ENCODE assay signal across 8 cellular contexts in the genomic region with DNA sequence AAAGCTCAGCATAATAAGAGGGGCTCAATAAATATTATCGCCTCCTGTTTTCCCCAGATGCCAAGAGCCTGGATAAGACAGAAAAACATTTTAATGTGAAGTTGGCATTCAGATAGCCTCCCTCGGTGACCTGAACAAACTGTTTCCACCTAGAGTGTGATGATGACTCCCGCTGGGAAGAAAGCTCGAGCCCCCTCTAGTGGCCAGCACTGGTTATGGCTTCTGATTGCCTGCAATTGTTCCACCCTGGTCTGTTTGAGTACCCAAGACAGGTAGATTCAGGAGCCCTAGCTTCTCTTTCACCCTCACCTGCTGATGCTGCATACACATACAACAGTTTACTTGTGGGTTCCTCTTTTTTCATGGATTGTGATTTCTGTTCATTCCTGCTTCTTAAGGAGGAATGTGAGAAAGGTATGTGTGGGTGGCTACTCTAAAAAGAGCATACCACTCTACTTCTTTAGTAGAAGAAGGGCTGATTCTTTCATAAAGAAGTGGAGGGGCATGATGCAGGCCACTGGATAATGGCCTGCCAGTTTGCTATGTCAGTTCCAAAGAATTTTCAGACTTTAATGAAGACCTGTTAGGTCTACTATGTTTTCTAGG. TPM values are rescaled to one million over a fixed set of nuclear protein-coding genes. Genes with fewer than 3 reads are reported as not detected.
DNase-seq lines count a peak whose midpoint lies in the region; ATAC-seq and TF ChIP-seq lines count a peak whose summit lies in the region.

No MANE protein-coding gene starts in this region.

- ATAC-seq in GM18868 (IDR thresholded peaks at IDR 0.05; ENCODE audit: unreplicated experiment) = peak; percentile 67

- TF ChIP-seq CTCF in AG09319 (IDR thresholded peaks at IDR 0.05; ENCODE audit: low read depth, low read length) = peak; percentile 97

- DNase-seq in AG09319 (ENCODE audit: extremely low read depth, low read depth) = no peak
- DNase-seq in Kasumi-1 (lab: John Stamatoyannopoulos, UW) = peak; percentile 65 to 71
- peak; percentile 73 for DNase-seq in SK-MEL-5 (ENCODE audit: low read depth, low spot score)
- DNase-seq in activated gamma-delta T cell treated with anti-CD3 and anti-CD28 coated beads, Interleukin-2, amount 50 U/mL, for 16 hours (ENCODE audit: low read depth) = peak; percentile 75
- peak; percentile 71 for DNase-seq in globus pallidus (ENCODE audit: low spot score)
- peak; percentile 75 for DNase-seq in pons (ENCODE audit: low spot score)
- DNase-seq in ureter (ENCODE audit: low spot score) = peak; percentile 87

- in situ Hi-C loops in SK-MEL-5 (cut with HindIII; ENCODE audit: low pct_unique_long_range_greater_than_20kb, low sequenced_read_pairs) = no loop called here

RNA-seq across cellular contexts. Expression of gene ERG28, which starts 6.4 kb away (rescaled TPM):
- 13.5 and 13.7 TPM in 2 replicates for total RNA-seq in SK-MEL-5 (2014; rRNA removed; shearing (Covaris generic))
- polyA plus RNA-seq in SK-MEL-5 (2015; cell fraction: cytosol; rRNA removed) = 20.1 and 21.7 TPM in 2 replicates
- 3.9 and 4.1 TPM in 2 replicates for polyA plus RNA-seq in SK-MEL-5 (2015; cell fraction: nucleus; rRNA removed)
- 27.4 TPM for total RNA-seq in ureter

RNA-seq across cellular contexts. Expression of gene TTLL5, which starts 6.8 kb away (rescaled TPM):
- 10.6 and 15.7 TPM in 2 replicates for total RNA-seq in SK-MEL-5 (2014; rRNA removed; shearing (Covaris generic))
- 17.3 and 18.3 TPM in 2 replicates for polyA plus RNA-seq in SK-MEL-5 (2015; cell fraction: cytosol; rRNA removed)
- polyA plus RNA-seq in SK-MEL-5 (2015; cell fraction: nucleus; rRNA removed) = 10.9 and 13.5 TPM in 2 replicates
- total RNA-seq in ureter = 54.0 TPM
